1 cellular context compared by ENCODE assay signal in the genomic region with DNA sequence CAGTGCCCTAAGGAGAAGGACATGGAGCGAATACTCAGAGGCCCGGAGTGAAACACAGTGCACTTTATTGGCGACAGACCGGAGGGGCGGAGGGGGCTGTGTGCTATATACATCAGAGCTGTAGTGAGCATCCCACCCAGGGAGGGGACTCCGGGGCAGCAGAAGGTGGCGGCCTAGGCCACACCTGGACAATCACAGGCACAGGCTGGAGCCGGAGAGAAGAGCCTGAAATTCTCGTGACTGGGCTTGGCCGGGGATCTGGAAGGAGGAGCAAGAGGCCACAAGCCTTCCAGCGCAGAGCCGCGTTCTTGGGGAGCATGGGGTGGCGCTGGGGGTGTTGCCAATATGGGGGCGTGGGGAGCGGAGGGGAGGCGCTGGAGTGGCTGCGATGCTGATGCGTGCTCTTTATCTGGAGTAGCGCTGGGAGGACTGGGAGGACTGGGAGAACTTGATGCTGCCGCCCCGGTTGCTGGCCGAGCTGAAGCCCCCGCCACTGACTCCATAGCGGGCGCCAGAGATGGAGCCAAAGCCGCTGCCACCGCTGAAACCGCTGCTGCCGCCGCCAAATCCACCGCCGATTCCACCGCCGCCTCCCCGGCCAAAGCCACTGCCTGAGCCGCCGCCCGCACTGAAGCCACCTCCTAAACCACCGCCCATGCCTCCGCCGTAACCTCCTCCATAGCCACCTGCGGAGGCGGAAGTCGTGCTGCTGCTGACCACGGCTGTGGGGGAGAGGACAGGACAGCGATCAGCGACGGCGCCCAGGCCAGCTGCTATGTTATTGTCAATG.
TF ChIP-seq lines count a peak whose summit lies in the region.

No MANE protein-coding gene starts in this region.

TF ChIP-seq in K562, 482 proteins besides CTCF, POLR2A, EP300 and RAD21 (continued from another document and continues in another):
- TF ChIP-seq, protein P1, sequence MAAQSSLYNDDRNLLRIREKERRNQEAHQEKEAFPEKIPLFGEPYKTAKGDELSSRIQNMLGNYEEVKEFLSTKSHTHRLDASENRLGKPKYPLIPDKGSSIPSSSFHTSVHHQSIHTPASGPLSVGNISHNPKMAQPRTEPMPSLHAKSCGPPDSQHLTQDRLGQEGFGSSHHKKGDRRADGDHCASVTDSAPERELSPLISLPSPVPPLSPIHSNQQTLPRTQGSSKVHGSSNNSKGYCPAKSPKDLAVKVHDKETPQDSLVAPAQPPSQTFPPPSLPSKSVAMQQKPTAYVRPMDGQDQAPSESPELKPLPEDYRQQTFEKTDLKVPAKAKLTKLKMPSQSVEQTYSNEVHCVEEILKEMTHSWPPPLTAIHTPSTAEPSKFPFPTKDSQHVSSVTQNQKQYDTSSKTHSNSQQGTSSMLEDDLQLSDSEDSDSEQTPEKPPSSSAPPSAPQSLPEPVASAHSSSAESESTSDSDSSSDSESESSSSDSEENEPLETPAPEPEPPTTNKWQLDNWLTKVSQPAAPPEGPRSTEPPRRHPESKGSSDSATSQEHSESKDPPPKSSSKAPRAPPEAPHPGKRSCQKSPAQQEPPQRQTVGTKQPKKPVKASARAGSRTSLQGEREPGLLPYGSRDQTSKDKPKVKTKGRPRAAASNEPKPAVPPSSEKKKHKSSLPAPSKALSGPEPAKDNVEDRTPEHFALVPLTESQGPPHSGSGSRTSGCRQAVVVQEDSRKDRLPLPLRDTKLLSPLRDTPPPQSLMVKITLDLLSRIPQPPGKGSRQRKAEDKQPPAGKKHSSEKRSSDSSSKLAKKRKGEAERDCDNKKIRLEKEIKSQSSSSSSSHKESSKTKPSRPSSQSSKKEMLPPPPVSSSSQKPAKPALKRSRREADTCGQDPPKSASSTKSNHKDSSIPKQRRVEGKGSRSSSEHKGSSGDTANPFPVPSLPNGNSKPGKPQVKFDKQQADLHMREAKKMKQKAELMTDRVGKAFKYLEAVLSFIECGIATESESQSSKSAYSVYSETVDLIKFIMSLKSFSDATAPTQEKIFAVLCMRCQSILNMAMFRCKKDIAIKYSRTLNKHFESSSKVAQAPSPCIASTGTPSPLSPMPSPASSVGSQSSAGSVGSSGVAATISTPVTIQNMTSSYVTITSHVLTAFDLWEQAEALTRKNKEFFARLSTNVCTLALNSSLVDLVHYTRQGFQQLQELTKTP (IDR thresholded peaks at IDR 0.05; ENCODE audit: low read depth in 1 of 2, partially characterized antibody in 2 of 2), result no peak
- TF ChIP-seq FOXK2 (conservative IDR thresholded peaks at IDR 0.05 in 1 of 2, IDR thresholded peaks at IDR 0.05 in 1 of 2; ENCODE audit: low read depth in 2 of 2), result no peak
- TF ChIP-seq MXI1 (IDR thresholded peaks at IDR 0.05; ENCODE audit: low read depth, low read length), result no peak
- no peak for TF ChIP-seq POLR2H (tag; IDR thresholded peaks at IDR 0.05; ENCODE audit: low read depth)
- TF ChIP-seq ATF1 (CRISPR knock-in tag; IDR thresholded peaks at IDR 0.05), result no peak
- TF ChIP-seq ATF1 (tag; IDR thresholded peaks at IDR 0.05), result 0 out of 2 replicates have a peak, but pooled peaks have one; percentile 19
- TF ChIP-seq, protein P2, sequence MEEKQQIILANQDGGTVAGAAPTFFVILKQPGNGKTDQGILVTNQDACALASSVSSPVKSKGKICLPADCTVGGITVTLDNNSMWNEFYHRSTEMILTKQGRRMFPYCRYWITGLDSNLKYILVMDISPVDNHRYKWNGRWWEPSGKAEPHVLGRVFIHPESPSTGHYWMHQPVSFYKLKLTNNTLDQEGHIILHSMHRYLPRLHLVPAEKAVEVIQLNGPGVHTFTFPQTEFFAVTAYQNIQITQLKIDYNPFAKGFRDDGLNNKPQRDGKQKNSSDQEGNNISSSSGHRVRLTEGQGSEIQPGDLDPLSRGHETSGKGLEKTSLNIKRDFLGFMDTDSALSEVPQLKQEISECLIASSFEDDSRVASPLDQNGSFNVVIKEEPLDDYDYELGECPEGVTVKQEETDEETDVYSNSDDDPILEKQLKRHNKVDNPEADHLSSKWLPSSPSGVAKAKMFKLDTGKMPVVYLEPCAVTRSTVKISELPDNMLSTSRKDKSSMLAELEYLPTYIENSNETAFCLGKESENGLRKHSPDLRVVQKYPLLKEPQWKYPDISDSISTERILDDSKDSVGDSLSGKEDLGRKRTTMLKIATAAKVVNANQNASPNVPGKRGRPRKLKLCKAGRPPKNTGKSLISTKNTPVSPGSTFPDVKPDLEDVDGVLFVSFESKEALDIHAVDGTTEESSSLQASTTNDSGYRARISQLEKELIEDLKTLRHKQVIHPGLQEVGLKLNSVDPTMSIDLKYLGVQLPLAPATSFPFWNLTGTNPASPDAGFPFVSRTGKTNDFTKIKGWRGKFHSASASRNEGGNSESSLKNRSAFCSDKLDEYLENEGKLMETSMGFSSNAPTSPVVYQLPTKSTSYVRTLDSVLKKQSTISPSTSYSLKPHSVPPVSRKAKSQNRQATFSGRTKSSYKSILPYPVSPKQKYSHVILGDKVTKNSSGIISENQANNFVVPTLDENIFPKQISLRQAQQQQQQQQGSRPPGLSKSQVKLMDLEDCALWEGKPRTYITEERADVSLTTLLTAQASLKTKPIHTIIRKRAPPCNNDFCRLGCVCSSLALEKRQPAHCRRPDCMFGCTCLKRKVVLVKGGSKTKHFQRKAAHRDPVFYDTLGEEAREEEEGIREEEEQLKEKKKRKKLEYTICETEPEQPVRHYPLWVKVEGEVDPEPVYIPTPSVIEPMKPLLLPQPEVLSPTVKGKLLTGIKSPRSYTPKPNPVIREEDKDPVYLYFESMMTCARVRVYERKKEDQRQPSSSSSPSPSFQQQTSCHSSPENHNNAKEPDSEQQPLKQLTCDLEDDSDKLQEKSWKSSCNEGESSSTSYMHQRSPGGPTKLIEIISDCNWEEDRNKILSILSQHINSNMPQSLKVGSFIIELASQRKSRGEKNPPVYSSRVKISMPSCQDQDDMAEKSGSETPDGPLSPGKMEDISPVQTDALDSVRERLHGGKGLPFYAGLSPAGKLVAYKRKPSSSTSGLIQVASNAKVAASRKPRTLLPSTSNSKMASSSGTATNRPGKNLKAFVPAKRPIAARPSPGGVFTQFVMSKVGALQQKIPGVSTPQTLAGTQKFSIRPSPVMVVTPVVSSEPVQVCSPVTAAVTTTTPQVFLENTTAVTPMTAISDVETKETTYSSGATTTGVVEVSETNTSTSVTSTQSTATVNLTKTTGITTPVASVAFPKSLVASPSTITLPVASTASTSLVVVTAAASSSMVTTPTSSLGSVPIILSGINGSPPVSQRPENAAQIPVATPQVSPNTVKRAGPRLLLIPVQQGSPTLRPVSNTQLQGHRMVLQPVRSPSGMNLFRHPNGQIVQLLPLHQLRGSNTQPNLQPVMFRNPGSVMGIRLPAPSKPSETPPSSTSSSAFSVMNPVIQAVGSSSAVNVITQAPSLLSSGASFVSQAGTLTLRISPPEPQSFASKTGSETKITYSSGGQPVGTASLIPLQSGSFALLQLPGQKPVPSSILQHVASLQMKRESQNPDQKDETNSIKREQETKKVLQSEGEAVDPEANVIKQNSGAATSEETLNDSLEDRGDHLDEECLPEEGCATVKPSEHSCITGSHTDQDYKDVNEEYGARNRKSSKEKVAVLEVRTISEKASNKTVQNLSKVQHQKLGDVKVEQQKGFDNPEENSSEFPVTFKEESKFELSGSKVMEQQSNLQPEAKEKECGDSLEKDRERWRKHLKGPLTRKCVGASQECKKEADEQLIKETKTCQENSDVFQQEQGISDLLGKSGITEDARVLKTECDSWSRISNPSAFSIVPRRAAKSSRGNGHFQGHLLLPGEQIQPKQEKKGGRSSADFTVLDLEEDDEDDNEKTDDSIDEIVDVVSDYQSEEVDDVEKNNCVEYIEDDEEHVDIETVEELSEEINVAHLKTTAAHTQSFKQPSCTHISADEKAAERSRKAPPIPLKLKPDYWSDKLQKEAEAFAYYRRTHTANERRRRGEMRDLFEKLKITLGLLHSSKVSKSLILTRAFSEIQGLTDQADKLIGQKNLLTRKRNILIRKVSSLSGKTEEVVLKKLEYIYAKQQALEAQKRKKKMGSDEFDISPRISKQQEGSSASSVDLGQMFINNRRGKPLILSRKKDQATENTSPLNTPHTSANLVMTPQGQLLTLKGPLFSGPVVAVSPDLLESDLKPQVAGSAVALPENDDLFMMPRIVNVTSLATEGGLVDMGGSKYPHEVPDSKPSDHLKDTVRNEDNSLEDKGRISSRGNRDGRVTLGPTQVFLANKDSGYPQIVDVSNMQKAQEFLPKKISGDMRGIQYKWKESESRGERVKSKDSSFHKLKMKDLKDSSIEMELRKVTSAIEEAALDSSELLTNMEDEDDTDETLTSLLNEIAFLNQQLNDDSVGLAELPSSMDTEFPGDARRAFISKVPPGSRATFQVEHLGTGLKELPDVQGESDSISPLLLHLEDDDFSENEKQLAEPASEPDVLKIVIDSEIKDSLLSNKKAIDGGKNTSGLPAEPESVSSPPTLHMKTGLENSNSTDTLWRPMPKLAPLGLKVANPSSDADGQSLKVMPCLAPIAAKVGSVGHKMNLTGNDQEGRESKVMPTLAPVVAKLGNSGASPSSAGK (IDR thresholded peaks at IDR 0.05), result peak; percentile 77
- TF ChIP-seq, protein P3, sequence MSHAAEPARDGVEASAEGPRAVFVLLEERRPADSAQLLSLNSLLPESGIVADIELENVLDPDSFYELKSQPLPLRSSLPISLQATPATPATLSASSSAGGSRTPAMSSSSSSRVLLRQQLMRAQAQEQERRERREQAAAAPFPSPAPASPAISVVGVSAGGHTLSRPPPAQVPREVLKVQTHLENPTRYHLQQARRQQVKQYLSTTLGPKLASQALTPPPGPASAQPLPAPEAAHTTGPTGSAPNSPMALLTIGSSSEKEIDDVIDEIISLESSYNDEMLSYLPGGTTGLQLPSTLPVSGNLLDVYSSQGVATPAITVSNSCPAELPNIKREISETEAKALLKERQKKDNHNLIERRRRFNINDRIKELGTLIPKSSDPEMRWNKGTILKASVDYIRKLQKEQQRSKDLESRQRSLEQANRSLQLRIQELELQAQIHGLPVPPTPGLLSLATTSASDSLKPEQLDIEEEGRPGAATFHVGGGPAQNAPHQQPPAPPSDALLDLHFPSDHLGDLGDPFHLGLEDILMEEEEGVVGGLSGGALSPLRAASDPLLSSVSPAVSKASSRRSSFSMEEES (CRISPR knock-in tag; IDR thresholded peaks at IDR 0.05), result no peak
- no peak for TF ChIP-seq ZNF717 (CRISPR knock-in tag; IDR thresholded peaks at IDR 0.05)
- no peak for TF ChIP-seq TAL1 (IDR thresholded peaks at IDR 0.05)
- TF ChIP-seq ZBTB1 (CRISPR knock-in tag; IDR thresholded peaks at IDR 0.05; ENCODE audit: borderline replicate concordance, low read depth), result peak; percentile 100
- TF ChIP-seq NELFE (IDR thresholded peaks at IDR 0.05; ENCODE audit: insufficient read depth, insufficient read length), result no peak
- TF ChIP-seq, protein P4, sequence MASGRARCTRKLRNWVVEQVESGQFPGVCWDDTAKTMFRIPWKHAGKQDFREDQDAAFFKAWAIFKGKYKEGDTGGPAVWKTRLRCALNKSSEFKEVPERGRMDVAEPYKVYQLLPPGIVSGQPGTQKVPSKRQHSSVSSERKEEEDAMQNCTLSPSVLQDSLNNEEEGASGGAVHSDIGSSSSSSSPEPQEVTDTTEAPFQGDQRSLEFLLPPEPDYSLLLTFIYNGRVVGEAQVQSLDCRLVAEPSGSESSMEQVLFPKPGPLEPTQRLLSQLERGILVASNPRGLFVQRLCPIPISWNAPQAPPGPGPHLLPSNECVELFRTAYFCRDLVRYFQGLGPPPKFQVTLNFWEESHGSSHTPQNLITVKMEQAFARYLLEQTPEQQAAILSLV (tag; IDR thresholded peaks at IDR 0.05), result no peak
- no peak for TF ChIP-seq HMG20B (CRISPR knock-in tag; IDR thresholded peaks at IDR 0.05)
- TF ChIP-seq KLF6 (CRISPR knock-in tag; IDR thresholded peaks at IDR 0.05; ENCODE audit: borderline replicate concordance), result no peak
- TF ChIP-seq, protein P5, sequence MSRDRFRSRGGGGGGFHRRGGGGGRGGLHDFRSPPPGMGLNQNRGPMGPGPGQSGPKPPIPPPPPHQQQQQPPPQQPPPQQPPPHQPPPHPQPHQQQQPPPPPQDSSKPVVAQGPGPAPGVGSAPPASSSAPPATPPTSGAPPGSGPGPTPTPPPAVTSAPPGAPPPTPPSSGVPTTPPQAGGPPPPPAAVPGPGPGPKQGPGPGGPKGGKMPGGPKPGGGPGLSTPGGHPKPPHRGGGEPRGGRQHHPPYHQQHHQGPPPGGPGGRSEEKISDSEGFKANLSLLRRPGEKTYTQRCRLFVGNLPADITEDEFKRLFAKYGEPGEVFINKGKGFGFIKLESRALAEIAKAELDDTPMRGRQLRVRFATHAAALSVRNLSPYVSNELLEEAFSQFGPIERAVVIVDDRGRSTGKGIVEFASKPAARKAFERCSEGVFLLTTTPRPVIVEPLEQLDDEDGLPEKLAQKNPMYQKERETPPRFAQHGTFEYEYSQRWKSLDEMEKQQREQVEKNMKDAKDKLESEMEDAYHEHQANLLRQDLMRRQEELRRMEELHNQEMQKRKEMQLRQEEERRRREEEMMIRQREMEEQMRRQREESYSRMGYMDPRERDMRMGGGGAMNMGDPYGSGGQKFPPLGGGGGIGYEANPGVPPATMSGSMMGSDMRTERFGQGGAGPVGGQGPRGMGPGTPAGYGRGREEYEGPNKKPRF (IDR thresholded peaks at IDR 0.05; ENCODE audit: low read depth, low read length), result no peak
- no peak for TF ChIP-seq TOE1 (IDR thresholded peaks at IDR 0.05; ENCODE audit: borderline replicate concordance)
- TF ChIP-seq TOE1 (CRISPR knock-in tag; IDR thresholded peaks at IDR 0.05; ENCODE audit: borderline replicate concordance, low read depth), result no peak
- no peak for TF ChIP-seq ZNF507 (tag; conservative IDR thresholded peaks at IDR 0.05)
- TF ChIP-seq RBFOX2 (IDR thresholded peaks at IDR 0.05; ENCODE audit: low read depth, low read length), result peak; percentile 68
- TF ChIP-seq ZNF184 (CRISPR knock-in tag; IDR thresholded peaks at IDR 0.05), result no peak
- TF ChIP-seq SNRNP70 (optimal IDR thresholded peaks at IDR 0.05; ENCODE audit: low read depth, low read length), result no peak
- TF ChIP-seq FOXJ3 (CRISPR knock-in tag; IDR thresholded peaks at IDR 0.05), result no peak
- TF ChIP-seq, protein P6, sequence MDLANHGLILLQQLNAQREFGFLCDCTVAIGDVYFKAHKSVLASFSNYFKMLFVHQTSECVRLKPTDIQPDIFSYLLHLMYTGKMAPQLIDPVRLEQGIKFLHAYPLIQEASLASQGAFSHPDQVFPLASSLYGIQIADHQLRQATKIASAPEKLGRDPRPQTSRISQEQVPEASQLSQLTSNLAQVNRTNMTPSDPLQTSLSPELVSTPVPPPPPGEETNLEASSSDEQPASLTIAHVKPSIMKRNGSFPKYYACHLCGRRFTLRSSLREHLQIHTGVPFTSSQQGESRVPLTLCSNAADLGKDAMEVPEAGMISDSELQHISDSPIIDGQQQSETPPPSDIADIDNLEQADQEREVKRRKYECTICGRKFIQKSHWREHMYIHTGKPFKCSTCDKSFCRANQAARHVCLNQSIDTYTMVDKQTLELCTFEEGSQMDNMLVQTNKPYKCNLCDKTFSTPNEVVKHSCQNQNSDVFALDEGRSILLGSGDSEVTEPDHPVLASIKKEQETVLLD (IDR thresholded peaks at IDR 0.05), result no peak
- peak; percentile 37; the same call in 1 of the 2 replicates for TF ChIP-seq SMARCA4 (IDR thresholded peaks at IDR 0.05)
- TF ChIP-seq PHB2 (IDR thresholded peaks at IDR 0.05; ENCODE audit: low read depth), result no peak
- TF ChIP-seq SP2 (IDR thresholded peaks at IDR 0.05; ENCODE audit: extremely low read depth, low read depth, low read length, poor library complexity, severe bottlenecking), result no peak
- TF ChIP-seq, protein P7, sequence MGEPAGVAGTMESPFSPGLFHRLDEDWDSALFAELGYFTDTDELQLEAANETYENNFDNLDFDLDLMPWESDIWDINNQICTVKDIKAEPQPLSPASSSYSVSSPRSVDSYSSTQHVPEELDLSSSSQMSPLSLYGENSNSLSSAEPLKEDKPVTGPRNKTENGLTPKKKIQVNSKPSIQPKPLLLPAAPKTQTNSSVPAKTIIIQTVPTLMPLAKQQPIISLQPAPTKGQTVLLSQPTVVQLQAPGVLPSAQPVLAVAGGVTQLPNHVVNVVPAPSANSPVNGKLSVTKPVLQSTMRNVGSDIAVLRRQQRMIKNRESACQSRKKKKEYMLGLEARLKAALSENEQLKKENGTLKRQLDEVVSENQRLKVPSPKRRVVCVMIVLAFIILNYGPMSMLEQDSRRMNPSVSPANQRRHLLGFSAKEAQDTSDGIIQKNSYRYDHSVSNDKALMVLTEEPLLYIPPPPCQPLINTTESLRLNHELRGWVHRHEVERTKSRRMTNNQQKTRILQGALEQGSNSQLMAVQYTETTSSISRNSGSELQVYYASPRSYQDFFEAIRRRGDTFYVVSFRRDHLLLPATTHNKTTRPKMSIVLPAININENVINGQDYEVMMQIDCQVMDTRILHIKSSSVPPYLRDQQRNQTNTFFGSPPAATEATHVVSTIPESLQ (CRISPR knock-in tag; IDR thresholded peaks at IDR 0.05), result no peak
